In the genomic region with DNA sequence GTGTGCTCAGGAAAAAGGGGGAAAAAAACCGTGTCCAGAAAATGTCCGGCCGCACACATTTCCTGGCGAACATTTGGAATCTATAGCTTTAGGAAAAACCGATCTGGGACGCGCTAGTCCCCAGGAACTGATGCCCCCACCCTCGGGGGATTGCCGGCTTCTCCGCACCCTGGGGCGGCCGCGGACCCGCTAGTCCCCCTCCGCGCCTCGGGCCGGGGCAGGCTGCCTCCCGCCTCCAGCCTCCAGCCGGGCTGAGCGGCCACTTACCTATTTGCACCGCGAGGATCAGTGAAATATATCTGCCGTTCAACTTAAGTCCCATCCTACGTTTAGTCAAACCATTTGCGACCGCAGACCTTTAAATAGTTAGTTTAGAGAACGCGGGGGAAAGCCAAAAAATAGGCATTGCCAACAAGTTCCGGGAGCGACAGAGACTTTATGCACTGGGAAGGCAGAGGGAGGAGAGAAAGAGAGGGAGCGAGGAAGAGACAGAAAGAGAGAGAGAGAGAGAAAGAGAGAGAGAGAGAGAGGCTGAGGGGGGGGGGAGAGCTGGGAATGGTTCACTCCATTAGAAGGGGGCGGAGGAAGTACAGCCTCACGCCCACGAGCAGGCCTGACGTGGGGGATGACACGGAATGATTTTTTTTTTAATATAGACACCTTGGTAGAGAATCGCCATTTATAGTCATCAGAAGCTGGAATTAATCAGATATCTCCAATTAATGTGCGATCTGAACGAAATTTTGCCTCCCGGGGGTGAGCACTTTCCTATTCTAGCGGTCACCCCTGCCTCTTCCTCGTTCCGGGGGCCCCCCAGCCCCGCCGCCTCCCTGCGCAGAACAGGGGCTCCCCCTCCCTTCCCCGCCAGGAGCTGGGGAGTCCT, we compare ENCODE assay signal across 8 cellular contexts. TPM values are rescaled to one million over a fixed set of nuclear protein-coding genes. Genes with fewer than 3 reads are reported as not detected.
DNase-seq lines count a peak whose midpoint lies in the region; ATAC-seq and TF ChIP-seq lines count a peak whose summit lies in the region.

A gene with protein sequence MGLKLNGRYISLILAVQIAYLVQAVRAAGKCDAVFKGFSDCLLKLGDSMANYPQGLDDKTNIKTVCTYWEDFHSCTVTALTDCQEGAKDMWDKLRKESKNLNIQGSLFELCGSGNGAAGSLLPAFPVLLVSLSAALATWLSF (minus strand): TSS at position 498 of the 883 bp plus-strand sequence. CDS start 176 bp downstream, at position 322.

- H3K27me3 ChIP-seq in Caco-2 (replicated peaks; ENCODE audit: control insufficient read depth, insufficient read depth, low read length) (no peaks in the 10 kb centered on the region; the same call in 1 of the 2 replicates), Karpas-422 (ENCODE audit: low read length) (no peaks in the 10 kb centered on the region), hepatocyte (peaks cover 96% of the 10 kb centered on the region), spleen (replicated peaks in 1 of 7) (peaks cover 29 to 98% (median 85%) of the 10 kb centered on the region in 7 donors)

- H3K4me3 ChIP-seq in Caco-2 (ENCODE audit: low read depth, low read length): peak within 1 kb of the TSS; percentile 53
- peak within 1 kb of the TSS; percentile 66 for H3K4me3 ChIP-seq in Karpas-422 (ENCODE audit: low read length)
- H3K4me3 ChIP-seq in hepatocyte: peak within 1 kb of the TSS; percentile 13
- peak within 1 kb of the TSS; percentile 18 to 70 (median 45) for H3K4me3 ChIP-seq in spleen

- no TSS peak for BruUV-seq in Caco-2 (replicated peaks; lab: Mats Ljungman, UMichigan)

- POLR2A ChIA-PET in Caco-2 (lab: Charles Lee): no interaction called here

- H3K79me2 ChIP-seq in Karpas-422 (ENCODE audit: low read length): no peaks in the 10 kb centered on the region
- H3K79me2 ChIP-seq in hepatocyte: no peaks in the 10 kb centered on the region

- peak within 1 kb of the TSS; percentile 62 for H3K9ac ChIP-seq in Karpas-422 (ENCODE audit: low read length)

- H3K9me3 Mint-ChIP-seq in Caco-2 (ENCODE audit: unreplicated experiment): no peaks in the 10 kb centered on the region
- H3K9me3 Mint-ChIP-seq in activated T-cell treated with anti-CD3 and anti-CD28 coated beads, Interleukin-2, amount 50 U/mL, for 24 hours: no peaks in the 10 kb centered on the region

- peaks cover 28% of the 10 kb centered on the region for H3K27me3 Mint-ChIP-seq in Caco-2 (ENCODE audit: insufficient read depth, unreplicated experiment)
- H3K27me3 Mint-ChIP-seq in activated T-cell treated with anti-CD3 and anti-CD28 coated beads, Interleukin-2, amount 50 U/mL, for 24 hours: peaks cover 89% of the 10 kb centered on the region

- no peak within 1 kb of the TSS for H3K27ac Mint-ChIP-seq in Caco-2 (ENCODE audit: unreplicated experiment)
- peak within 1 kb of the TSS; percentile 53 for H3K27ac Mint-ChIP-seq in activated T-cell treated with anti-CD3 and anti-CD28 coated beads, Interleukin-2, amount 50 U/mL, for 24 hours

- no peaks in the 10 kb centered on the region for H3K4me1 Mint-ChIP-seq in Caco-2 (ENCODE audit: low read depth, unreplicated experiment)
- peaks cover 64% of the 10 kb centered on the region for H3K4me1 Mint-ChIP-seq in activated T-cell treated with anti-CD3 and anti-CD28 coated beads, Interleukin-2, amount 50 U/mL, for 24 hours (ENCODE audit: low read depth)

- H4K20me1 ChIP-seq in Karpas-422 (ENCODE audit: insufficient read depth, low read depth, low read length): no peaks in the 10 kb centered on the region
- H4K20me1 ChIP-seq in hepatocyte (ENCODE audit: insufficient read depth, poor library complexity, severe bottlenecking): no peaks in the 10 kb centered on the region

- TF ChIP-seq CTCF in Caco-2 (IDR thresholded peaks at IDR 0.05; ENCODE audit: insufficient read depth in 1 of 2, low read depth in 1 of 2, low read length in 1 of 2, severe bottlenecking in 1 of 2, unreplicated experiment in 1 of 2): no peak
- no peak for TF ChIP-seq CTCF in hepatocyte (IDR thresholded peaks at IDR 0.05; ENCODE audit: poor library complexity)
- no peak for TF ChIP-seq CTCF in spleen (IDR thresholded peaks at IDR 0.05 in 8 of 11, conservative IDR thresholded peaks at IDR 0.05 in 3 of 11)

- WGBS in hepatocyte (ENCODE audit: low lambda C conversion rate, missing lambda C conversion rate): 3% methylated on average over 36 of the region's 48 CpGs
- 5 to 10% (median 6%) methylated on average over 46 to 48 of the region's 48 CpGs for WGBS in spleen, 5 donors

- H2AFZ ChIP-seq in Karpas-422 (ENCODE audit: low read length) (peak within 1 kb of the TSS; percentile 46; the same call in 1 of the 2 replicates), hepatocyte (no peak within 1 kb of the TSS)

- no peak for TF ChIP-seq POLR2A in spleen (IDR thresholded peaks at IDR 0.05)

- H3K4me1 ChIP-seq in Caco-2: peaks cover 17% of the 10 kb centered on the region
- peaks cover 20% of the 10 kb centered on the region for H3K4me1 ChIP-seq in Karpas-422 (ENCODE audit: low read length)
- peaks cover 30% of the 10 kb centered on the region for H3K4me1 ChIP-seq in hepatocyte (ENCODE audit: insufficient read depth)
- peaks cover 23 to 85% (median 74%) of the 10 kb centered on the region in 6 donors for H3K4me1 ChIP-seq in spleen

- no peaks in the 10 kb centered on the region for H3K36me3 ChIP-seq in Caco-2 (ENCODE audit: control insufficient read depth, insufficient read depth, low read length)
- no peaks in the 10 kb centered on the region for H3K36me3 ChIP-seq in Karpas-422 (ENCODE audit: insufficient read depth, low read length)
- H3K36me3 ChIP-seq in hepatocyte (replicated peaks; ENCODE audit: insufficient read depth, low read depth): no peaks in the 10 kb centered on the region
- H3K36me3 ChIP-seq in spleen: peaks cover 0 to 6% (median 0%) of the 10 kb centered on the region in 6 donors

- no peak for ATAC-seq in HG02678 (IDR thresholded peaks at IDR 0.05; ENCODE audit: unreplicated experiment)

- H3K4me2 ChIP-seq in Karpas-422 (ENCODE audit: low read depth, low read length, poor library complexity, severe bottlenecking) (peak within 1 kb of the TSS; percentile 76), hepatocyte (peak within 1 kb of the TSS; percentile 91)

- DNase-seq in Caco-2 (no peak), Karpas-422 (peak; percentile 39), hepatocyte (ENCODE audit: low spot score) (no peak), spleen (no peak), middle frontal gyrus (ENCODE audit: extremely low spot score, low spot score) (no peak)
- no peak for DNase-seq in activated T-cell treated with anti-CD3 and anti-CD28 coated beads, Interleukin-2, amount 50 U/mL, for 24 hours
- no peak for DNase-seq in activated effector memory CD4-positive, alpha-beta T cell treated with anti-CD3 and anti-CD28 coated beads, Interleukin-2, amount 50 U/mL, for 16 hours

- H3K9me2 ChIP-seq in Karpas-422 (replicated peaks; ENCODE audit: insufficient read depth, low read length) (no peaks in the 10 kb centered on the region), hepatocyte (replicated peaks; ENCODE audit: insufficient read depth) (no peaks in the 10 kb centered on the region)

- intact Hi-C loops in Caco-2 (cut with micrococcal nuclease; ENCODE audit: unreplicated experiment) (loop anchor here (5.0 kb wide), 2 partner anchors 424 to 534 kb away; no protein-coding TSS in a partner anchor), spleen (cut with DNase I; ENCODE audit: low total_unique reads) (no loop called here)

- H3K4me3 Mint-ChIP-seq in Caco-2 (ENCODE audit: unreplicated experiment): peak within 1 kb of the TSS; percentile 72
- H3K4me3 Mint-ChIP-seq in activated T-cell treated with anti-CD3 and anti-CD28 coated beads, Interleukin-2, amount 50 U/mL, for 24 hours: peak within 1 kb of the TSS; percentile 74

- H3K27ac ChIP-seq in Karpas-422 (ENCODE audit: low read length) (peak within 1 kb of the TSS; percentile 64), hepatocyte (no peak within 1 kb of the TSS), spleen (peak within 1 kb of the TSS; percentile 19 to 90 (median 76))

- no peaks in the 10 kb centered on the region for H3K9me3 ChIP-seq in Caco-2
- H3K9me3 ChIP-seq in Karpas-422 (ENCODE audit: low read length): no peaks in the 10 kb centered on the region
- H3K9me3 ChIP-seq in hepatocyte (ENCODE audit: low read depth): no peaks in the 10 kb centered on the region
- peaks cover 0 to 41% (median 0%) of the 10 kb centered on the region in 8 donors for H3K9me3 ChIP-seq in spleen

- CTCF ChIA-PET in Caco-2 (lab: Charles Lee): interaction anchor here (0.6 to 1.2 kb wide), 2 partner anchors 233 to 535 kb away, joined by 4 read pairs; no protein-coding TSS in a partner anchor

- H3K36me3 Mint-ChIP-seq in Caco-2 (ENCODE audit: insufficient read depth, unreplicated experiment): peaks cover 6% of the 10 kb centered on the region
- H3K36me3 Mint-ChIP-seq in activated T-cell treated with anti-CD3 and anti-CD28 coated beads, Interleukin-2, amount 50 U/mL, for 24 hours (ENCODE audit: low read depth): no peaks in the 10 kb centered on the region

RNA-seq across cellular contexts. Expression of the gene that starts here (rescaled TPM):
- total RNA-seq in Caco-2 (2022): not detected in 2 replicates
- total RNA-seq in Karpas-422 (2014; rRNA removed; shearing (Covaris generic); ENCODE audit: low replicate concordance): 6.3 and 7.9 TPM in 2 replicates
- total RNA-seq in hepatocyte: not detected in 2 replicates
- polyA plus RNA-seq in hepatocyte: not detected in 2 replicates
- total RNA-seq in spleen: 10 to 100 TPM; 15.4 to 28.5 (median 21.2) TPM
- polyA plus RNA-seq in spleen: 10 to 100 TPM in 1 of 3 donors, 1 to 10 TPM in 2; 6.9 to 16.2 (median 8.7) TPM

Comparison
In these comparisons a context has a peak if more than half of its experiments do, and no peak if none do; other contexts are left out.
1. H3K4me3 ChIP-seq: peak in every context shown above with its lines; median percentile 66 in Karpas-422; 53 in Caco-2; 45 in spleen; 13 in hepatocyte.